21 cellular contexts compared by ENCODE assay signal in the genomic region with DNA sequence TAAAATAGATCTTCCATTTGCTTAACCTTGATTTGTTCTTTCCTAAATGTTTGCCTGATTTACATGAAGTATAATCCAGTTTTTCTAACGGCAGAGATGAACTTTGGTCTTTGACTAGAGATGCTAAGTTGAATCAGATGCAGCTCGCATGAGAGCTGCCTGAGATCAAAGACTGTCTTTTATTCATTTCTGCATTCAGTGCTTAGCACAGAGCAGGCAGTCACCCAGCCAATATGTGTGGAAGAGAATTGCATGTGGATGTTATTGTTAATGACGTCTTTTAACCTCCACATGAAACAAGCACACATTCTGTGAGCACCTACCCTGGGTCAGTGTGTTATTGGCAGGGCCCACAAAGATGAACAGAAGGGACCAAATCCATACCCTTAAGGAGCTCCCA.
DNase-seq lines count a peak whose midpoint lies in the region; ATAC-seq, FAIRE-seq and TF ChIP-seq lines count a peak whose summit lies in the region.
"Had no signal": no experiment of that assay in that cellular context is flagged by ENCODE, and none has a peak within 500 bp of the region (broad histone marks: within the 10 kb centered on the region; RNA-seq: fewer than 3 reads in every experiment).

No MANE protein-coding gene starts in this region.

- no peak for FAIRE-seq in pancreas (lab: Jason Lieb, UNC)
- FAIRE-seq: GM12892, H54 had no signal

- no peak overlapping the region for H3K4me3 ChIP-seq in pancreas
- H3K4me3 ChIP-seq: BLaER1 treated with 17β-estradiol and CSF1 and Interleukin-3, amounts not matched to agents 10 nM and 100 nM; HAP-1 had no signal

- WGBS in pancreas, 2 donors = 64 to 69% methylated on average over 3 of the region's 3 CpGs

- H3K36me3 ChIP-seq in pancreas = no peaks in the 10 kb centered on the region
- H3K36me3 ChIP-seq: BE2C; BLaER1 treated with 17β-estradiol and CSF1 and Interleukin-3, amounts not matched to agents 10 nM and 100 nM; HAP-1 had no signal

- no peak overlapping the region for H3K27ac ChIP-seq in pancreas
- H3K27ac ChIP-seq: BLaER1 treated with 17β-estradiol and CSF1 and Interleukin-3, amounts not matched to agents 10 nM and 100 nM had no signal

- no peaks in the 10 kb centered on the region for H3K9me3 ChIP-seq in pancreas
- H3K9me3 ChIP-seq: BE2C; BLaER1 treated with 17β-estradiol and CSF1 and Interleukin-3, amounts not matched to agents 10 nM and 100 nM; HAP-1 had no signal

- intact Hi-C loops in pancreas (cut with DNase I) (no loop called here), Right ventricle myocardium inferior (cut with DNase I) (no loop called here)

- DNase-seq in SW480 (ENCODE audit: low spot score) (peak; percentile 17), inferior parietal cortex (ENCODE audit: extremely low spot score) (peak; percentile 14), pons (ENCODE audit: low spot score) (peak; percentile 78), superior temporal gyrus (ENCODE audit: extremely low spot score) (peak; percentile 61), pancreas (no peak), Right ventricle myocardium inferior (ENCODE audit: missing footprints) (no peak)
- no peak for DNase-seq in activated CD4-positive, alpha-beta T cell treated with anti-CD3 and anti-CD28 coated beads for 48 hours
- DNase-seq in activated T-cell treated with anti-CD3 and anti-CD28 coated beads, Interleukin-2, amount 50 U/mL, for 48 hours = no peak
- DNase-seq: BE2C; Calu3; CD4-positive, alpha-beta memory T cell; COR-L47; DMS53; DMS79 treated with DMSO at 0.1 percent for 48 hours; GF-D8; GOT3; HFFc6 had no signal

- H3K27me3 ChIP-seq in pancreas = no peaks in the 10 kb centered on the region
- H3K27me3 ChIP-seq: BE2C; BLaER1 treated with 17β-estradiol and CSF1 and Interleukin-3, amounts not matched to agents 10 nM and 100 nM had no signal

- no peaks in the 10 kb centered on the region for H3K4me1 ChIP-seq in pancreas
- H3K4me1 ChIP-seq: BE2C; BLaER1 treated with 17β-estradiol and CSF1 and Interleukin-3, amounts not matched to agents 10 nM and 100 nM; HAP-1 had no signal

- no peak for TF ChIP-seq CTCF in pancreas (IDR thresholded peaks at IDR 0.05)

- ATAC-seq in pancreas (no peak), Right ventricle myocardium inferior (no peak)

Comparison
In these comparisons a context has a peak if more than half of its experiments do, and no peak if none do; other contexts are left out.
1. DNase-seq: peak in SW480 (single experiment), inferior parietal cortex (single experiment), pons (single experiment) and superior temporal gyrus (single experiment); none in pancreas (0 of 6), Right ventricle myocardium inferior (single experiment), activated CD4-positive, alpha-beta T cell treated with anti-CD3 and anti-CD28 coated beads for 48 hours (single experiment) and activated T-cell treated with anti-CD3 and anti-CD28 coated beads, Interleukin-2, amount 50 U/mL, for 48 hours (0 of 2).